ENCODE assay signal across 16 cellular contexts in genomic region chr2:8740136-8740535, GRCh38.
"Had no signal": no experiment of that assay in that cellular context is flagged by ENCODE, and none has a peak within 500 bp of the region (broad histone marks: within the 10 kb centered on the region; RNA-seq: fewer than 3 reads in every experiment).

No MANE protein-coding gene starts in this region.

- DNase-seq: dermis blood vessel endothelial cell; esophagus squamous epithelium; foreskin fibroblast; immature natural killer cell; mesendoderm; naive thymus-derived CD8-positive, alpha-beta T cell; nucleus accumbens; ovary; right cardiac atrium; stimulated activated CD4-positive, alpha-beta T cell treated with anti-CD3 and anti-CD28 coated beads, Interleukin-2, amount 100 ng/mL, for 48 hours; stimulated activated naive CD4-positive, alpha-beta T cell treated with Interleukin-2 at 50 U/mL for 16 hours; thyroid gland; uterus had no signal

- ATAC-seq: gastroesophageal sphincter; naive thymus-derived CD8-positive, alpha-beta T cell; right cardiac atrium had no signal

- H3K27ac ChIP-seq: esophagus squamous epithelium, gastroesophageal sphincter, ovary, suprapubic skin, thyroid gland, uterus had no signal

- H3K9me3 ChIP-seq: esophagus squamous epithelium, gastroesophageal sphincter, ovary, suprapubic skin, thyroid gland, uterus had no signal

- H3K4me3 ChIP-seq: esophagus squamous epithelium, gastroesophageal sphincter, ovary, smooth muscle cell, suprapubic skin, thyroid gland, uterus had no signal

- H3K4me2 ChIP-seq: smooth muscle cell had no signal

- H3K4me1 ChIP-seq: esophagus squamous epithelium, gastroesophageal sphincter, suprapubic skin, thyroid gland, uterus had no signal

- H3K36me3 ChIP-seq: ovary, uterus had no signal

- H3K27me3 ChIP-seq: esophagus squamous epithelium, gastroesophageal sphincter, ovary, suprapubic skin, thyroid gland, uterus had no signal
